Comparison of ENCODE assay signal across 1 cellular context in genomic region chr5:98923961-98924360, GRCh38.
TF ChIP-seq lines count a peak whose summit lies in the region.

No MANE protein-coding gene starts in this region.

TF ChIP-seq in SK-N-SH treated with all-trans-retinoic acid at 6 μM for 48 hours, 23 proteins besides CTCF, POLR2A, EP300 and RAD21:
- no peak for TF ChIP-seq ARNTL (CRISPR knock-in tag; IDR thresholded peaks at IDR 0.05; ENCODE audit: borderline replicate concordance, low read depth)
- TF ChIP-seq SNAI2 (CRISPR knock-in tag; IDR thresholded peaks at IDR 0.05) = no peak
